22 cellular contexts compared by ENCODE assay signal in genomic region chr6:158993639-158994038, GRCh38. TPM values are rescaled to one million over a fixed set of nuclear protein-coding genes. Genes with fewer than 3 reads are reported as not detected.
DNase-seq lines count a peak whose midpoint lies in the region; ATAC-seq and TF ChIP-seq lines count a peak whose summit lies in the region.
"Had no signal": no experiment of that assay in that cellular context is flagged by ENCODE, and none has a peak within 500 bp of the region (broad histone marks: within the 10 kb centered on the region; RNA-seq: fewer than 3 reads in every experiment).

No MANE protein-coding gene starts in this region.

- dilution Hi-C loops in mammary epithelial cell (cut with HindIII; ENCODE audit: low sequenced_read_pairs) = no loop called here

- WGBS in mammary epithelial cell (ENCODE audit: low coverage, missing lambda C conversion rate) = 95% methylated on average over 3 of the region's 3 CpGs
- whole genome bisulfite sequencing in lower leg skin, 2 donors = 94 to 96% methylated on average over 3 of the region's 3 CpGs

- no peaks in the 10 kb centered on the region for H3K9me3 ChIP-seq in mammary epithelial cell (replicated peaks; ENCODE audit: insufficient read depth, low read length)
- H3K9me3 ChIP-seq: BE2C had no signal

- in situ Hi-C loops in mammary epithelial cell (cut with MboI; ENCODE audit: low sequenced_read_pairs in 2 of 2) = loop anchor here (25.0 kb wide), 2 partner anchors 781 to 806 kb away; no protein-coding TSS in a partner anchor

- no peak overlapping the region for H3K9ac ChIP-seq in mammary epithelial cell (ENCODE audit: insufficient read depth, low read length)
- H3K9ac ChIP-seq: BLaER1 had no signal

- H3K9me3 Mint-ChIP-seq in activated naive CD8-positive, alpha-beta T cell (ENCODE audit: low read depth) = peaks cover 2% of the 10 kb centered on the region
- H3K9me3 Mint-ChIP-seq in activated naive CD8-positive, alpha-beta T cell treated with anti-CD3 and anti-CD28 coated beads for 36 hours = peaks cover 3% of the 10 kb centered on the region
- H3K9me3 Mint-ChIP-seq in central memory CD8-positive, alpha-beta T cell = no peaks in the 10 kb centered on the region
- peaks cover 0 to 2% of the 10 kb centered on the region in 2 donors for H3K9me3 Mint-ChIP-seq in effector memory CD8-positive, alpha-beta T cell
- no peaks in the 10 kb centered on the region for H3K9me3 Mint-ChIP-seq in stimulated activated effector memory CD8-positive, alpha-beta T cell treated with anti-CD3 and anti-CD28 coated beads, Interleukin-12 subunit alpha, Interleukin-12 subunit beta, amount 100 ng/mL, for 72 hours

- BruUV-seq in mammary epithelial cell (replicated peaks; lab: Mats Ljungman, UMichigan) = no TSS peak

- peaks cover 34% of the 10 kb centered on the region for H3K4me1 Mint-ChIP-seq in activated naive CD8-positive, alpha-beta T cell (ENCODE audit: low read depth)
- peaks cover 35% of the 10 kb centered on the region for H3K4me1 Mint-ChIP-seq in activated naive CD8-positive, alpha-beta T cell treated with anti-CD3 and anti-CD28 coated beads for 36 hours
- peaks cover 23% of the 10 kb centered on the region for H3K4me1 Mint-ChIP-seq in central memory CD8-positive, alpha-beta T cell
- H3K4me1 Mint-ChIP-seq in effector memory CD8-positive, alpha-beta T cell (ENCODE audit: low read depth in 2 of 2) = peaks cover 4 to 20% of the 10 kb centered on the region in 2 donors
- H3K4me1 Mint-ChIP-seq in stimulated activated effector memory CD8-positive, alpha-beta T cell treated with anti-CD3 and anti-CD28 coated beads, Interleukin-12 subunit alpha, Interleukin-12 subunit beta, amount 100 ng/mL, for 72 hours = peaks cover 46% of the 10 kb centered on the region

- peaks cover 22% of the 10 kb centered on the region for H3K79me2 ChIP-seq in mammary epithelial cell (ENCODE audit: insufficient read depth, low read length)

- H3K4me3 Mint-ChIP-seq in activated naive CD8-positive, alpha-beta T cell = no peak overlapping the region
- no peak overlapping the region for H3K4me3 Mint-ChIP-seq in activated naive CD8-positive, alpha-beta T cell treated with anti-CD3 and anti-CD28 coated beads for 36 hours
- H3K4me3 Mint-ChIP-seq in central memory CD8-positive, alpha-beta T cell = peak overlapping the region; percentile 57
- peak overlapping the region; percentile 3 to 68 for H3K4me3 Mint-ChIP-seq in effector memory CD8-positive, alpha-beta T cell
- peak overlapping the region; percentile 13 for H3K4me3 Mint-ChIP-seq in stimulated activated effector memory CD8-positive, alpha-beta T cell treated with anti-CD3 and anti-CD28 coated beads, Interleukin-12 subunit alpha, Interleukin-12 subunit beta, amount 100 ng/mL, for 72 hours
- H3K4me3 Mint-ChIP-seq: CD14-positive monocyte; CD4-positive, alpha-beta memory T cell; CD4-positive, CD25-positive, alpha-beta regulatory T cell had no signal

- peak overlapping the region; percentile 46 for H3K27ac Mint-ChIP-seq in activated naive CD8-positive, alpha-beta T cell
- H3K27ac Mint-ChIP-seq in activated naive CD8-positive, alpha-beta T cell treated with anti-CD3 and anti-CD28 coated beads for 36 hours = no peak overlapping the region
- H3K27ac Mint-ChIP-seq in central memory CD8-positive, alpha-beta T cell (ENCODE audit: low read depth) = peak overlapping the region; percentile 75
- peak overlapping the region in 1 of 2 donors; percentile 52 for H3K27ac Mint-ChIP-seq in effector memory CD8-positive, alpha-beta T cell
- peak overlapping the region; percentile 32 for H3K27ac Mint-ChIP-seq in stimulated activated effector memory CD8-positive, alpha-beta T cell treated with anti-CD3 and anti-CD28 coated beads, Interleukin-12 subunit alpha, Interleukin-12 subunit beta, amount 100 ng/mL, for 72 hours
- H3K27ac Mint-ChIP-seq: CD14-positive monocyte; CD4-positive, alpha-beta memory T cell; CD4-positive, CD25-positive, alpha-beta regulatory T cell had no signal

- no peak for DNase-seq in activated naive CD8-positive, alpha-beta T cell treated with anti-CD3 and anti-CD28 coated beads for 36 hours
- no peak for DNase-seq in central memory CD8-positive, alpha-beta T cell (ENCODE audit: low spot score in 2 of 2)
- no peak for DNase-seq in effector memory CD8-positive, alpha-beta T cell
- DNase-seq in stimulated activated effector memory CD8-positive, alpha-beta T cell treated with anti-CD3 and anti-CD28 coated beads, Interleukin-12 subunit alpha, Interleukin-12 subunit beta, amount 100 ng/mL, for 72 hours (ENCODE audit: low spot score in 2 of 2) = peak in 1 of 2 donors; percentile 41
- DNase-seq in mammary epithelial cell (no peak), lower leg skin (ENCODE audit: low spot score in 2 of 2) (no peak)
- DNase-seq: 8988T; ACHN; BE2C; C1 segment of cervical spinal cord; CD4-positive, alpha-beta memory T cell; CD4-positive, CD25-positive, alpha-beta regulatory T cell; CD8-positive, alpha-beta memory T cell; COR-L47; DMS79 treated with DMSO at 0.1 percent for 48 hours; GF-D8 had no signal

- TF ChIP-seq POLR2A in lower leg skin (IDR thresholded peaks at IDR 0.05) = no peak

- no peaks in the 10 kb centered on the region for H3K27me3 ChIP-seq in mammary epithelial cell (ENCODE audit: insufficient read depth, low read length)
- H3K27me3 ChIP-seq: BE2C, BLaER1 had no signal

- no peaks in the 10 kb centered on the region for H3K27me3 Mint-ChIP-seq in activated naive CD8-positive, alpha-beta T cell
- no peaks in the 10 kb centered on the region for H3K27me3 Mint-ChIP-seq in activated naive CD8-positive, alpha-beta T cell treated with anti-CD3 and anti-CD28 coated beads for 36 hours
- no peaks in the 10 kb centered on the region for H3K27me3 Mint-ChIP-seq in central memory CD8-positive, alpha-beta T cell
- no peaks in the 10 kb centered on the region for H3K27me3 Mint-ChIP-seq in effector memory CD8-positive, alpha-beta T cell
- H3K27me3 Mint-ChIP-seq: CD4-positive, alpha-beta memory T cell; CD4-positive, CD25-positive, alpha-beta regulatory T cell; CD8-positive, alpha-beta memory T cell had no signal

- CTCF ChIA-PET in mammary epithelial cell (lab: Charles Lee; ENCODE audit: low non-redundant PET) = no interaction called here

- no peak overlapping the region for H2AFZ ChIP-seq in mammary epithelial cell (ENCODE audit: low read depth, low read length)

- peaks cover 3% of the 10 kb centered on the region for H3K36me3 ChIP-seq in mammary epithelial cell (ENCODE audit: insufficient read depth, low read length)
- H3K36me3 ChIP-seq: BE2C had no signal

- intact Hi-C loops in mammary epithelial cell (cut with micrococcal nuclease) (no loop called here), lower leg skin (cut with DNase I; ENCODE audit: low total_unique reads) (no loop called here)

- peaks cover 4% of the 10 kb centered on the region for H3K36me3 Mint-ChIP-seq in activated naive CD8-positive, alpha-beta T cell
- peaks cover 26% of the 10 kb centered on the region for H3K36me3 Mint-ChIP-seq in activated naive CD8-positive, alpha-beta T cell treated with anti-CD3 and anti-CD28 coated beads for 36 hours
- H3K36me3 Mint-ChIP-seq in central memory CD8-positive, alpha-beta T cell (ENCODE audit: insufficient read depth) = peaks cover 4% of the 10 kb centered on the region
- peaks cover 5% of the 10 kb centered on the region for H3K36me3 Mint-ChIP-seq in effector memory CD8-positive, alpha-beta T cell (ENCODE audit: insufficient read depth)
- peaks cover 21% of the 10 kb centered on the region for H3K36me3 Mint-ChIP-seq in stimulated activated effector memory CD8-positive, alpha-beta T cell treated with anti-CD3 and anti-CD28 coated beads, Interleukin-12 subunit alpha, Interleukin-12 subunit beta, amount 100 ng/mL, for 72 hours

- peaks cover 16% of the 10 kb centered on the region for H3K4me1 ChIP-seq in mammary epithelial cell (ENCODE audit: insufficient read depth, low read length)
- H3K4me1 ChIP-seq: BE2C had no signal

- no peaks in the 10 kb centered on the region for H4K20me1 ChIP-seq in mammary epithelial cell (ENCODE audit: insufficient read depth, low read length)
- H4K20me1 ChIP-seq: BLaER1 had no signal

- ATAC-seq in central memory CD8-positive, alpha-beta T cell (replicated peaks; ENCODE audit: extremely low read depth, poor library complexity, severe bottlenecking) = peak; percentile 76
- ATAC-seq in effector memory CD8-positive, alpha-beta T cell (replicated peaks) = peak; percentile 66
- no peak for ATAC-seq in stimulated activated effector memory CD8-positive, alpha-beta T cell treated with anti-CD3 and anti-CD28 coated beads, Interleukin-12 subunit alpha, Interleukin-12 subunit beta, amount 100 ng/mL, for 72 hours
- ATAC-seq in HG03571 (IDR thresholded peaks at IDR 0.05; ENCODE audit: unreplicated experiment) = no peak

- no peak overlapping the region for H3K27ac ChIP-seq in mammary epithelial cell (ENCODE audit: insufficient read depth, low read depth, low read length)
- H3K27ac ChIP-seq: BLaER1 had no signal

- TF ChIP-seq CTCF in mammary epithelial cell (conservative IDR thresholded peaks at IDR 0.05 in 1 of 2, IDR thresholded peaks at IDR 0.05 in 1 of 2; ENCODE audit: extremely low read depth in 1 of 2, insufficient read depth in 1 of 2, low read depth in 1 of 2, low read length in 2 of 2) (no peak), lower leg skin (IDR thresholded peaks at IDR 0.05) (no peak)

- H3K4me3 ChIP-seq in mammary epithelial cell (replicated peaks in 1 of 3; ENCODE audit: insufficient read depth in 1 of 3, low read depth in 2 of 3, low read length in 3 of 3) (no peak overlapping the region), lower leg skin (ENCODE audit: low read depth, poor library complexity, severe bottlenecking) (no peak overlapping the region)
- H3K4me3 ChIP-seq: BLaER1 had no signal

- H3K4me2 ChIP-seq in mammary epithelial cell (ENCODE audit: insufficient read depth, low read depth, low read length) = no peak overlapping the region
- H3K4me2 ChIP-seq: BLaER1 had no signal

RNA-seq across cellular contexts. Expression of gene RSPH3, which starts 6.4 kb away (rescaled TPM):
- 1 to 10 TPM; 3.3 to 4.0 TPM for total RNA-seq in activated naive CD8-positive, alpha-beta T cell treated with anti-CD3 and anti-CD28 coated beads for 36 hours
- total RNA-seq in mammary epithelial cell = 10 to 100 TPM; 12.2 to 15.6 TPM
- polyA plus RNA-seq in mammary epithelial cell = 2.8 TPM
- 5.1 TPM for polyA minus RNA-seq in mammary epithelial cell
- 10 to 100 TPM in 2 of 4 donors, 1 to 10 TPM in 2; 6.4 to 11.0 (median 9.6) TPM for total RNA-seq in lower leg skin

RNA-seq across cellular contexts. Expression of gene TAGAP, which starts 51.2 kb away (rescaled TPM):
- total RNA-seq in activated naive CD8-positive, alpha-beta T cell treated with anti-CD3 and anti-CD28 coated beads for 36 hours = 100 to 1,000 TPM; 167 to 175 TPM
- total RNA-seq in mammary epithelial cell (under 1 TPM in 1 of 2 donors, not detected in 1; 0.33 TPM), lower leg skin (1 to 10 TPM; 1.1 to 2.7 (median 1.9) TPM)
- polyA plus RNA-seq in mammary epithelial cell = 0.11 TPM
- 1.6 TPM for polyA minus RNA-seq in mammary epithelial cell
- total RNA-seq: A673 had no signal
- polyA plus RNA-seq: AG04450 had no signal

Comparison
In these comparisons a context has a peak if more than half of its experiments do, and no peak if none do; other contexts are left out.
1. H3K4me3 Mint-ChIP-seq: peak in central memory CD8-positive, alpha-beta T cell (single experiment), effector memory CD8-positive, alpha-beta T cell (2 of 2) and stimulated activated effector memory CD8-positive, alpha-beta T cell treated with anti-CD3 and anti-CD28 coated beads, Interleukin-12 subunit alpha, Interleukin-12 subunit beta, amount 100 ng/mL, for 72 hours (single experiment); none in activated naive CD8-positive, alpha-beta T cell (single experiment) and activated naive CD8-positive, alpha-beta T cell treated with anti-CD3 and anti-CD28 coated beads for 36 hours (single experiment).
2. ATAC-seq: peak in central memory CD8-positive, alpha-beta T cell (single experiment) and effector memory CD8-positive, alpha-beta T cell (single experiment); none in stimulated activated effector memory CD8-positive, alpha-beta T cell treated with anti-CD3 and anti-CD28 coated beads, Interleukin-12 subunit alpha, Interleukin-12 subunit beta, amount 100 ng/mL, for 72 hours (single experiment) and HG03571 (single experiment).
3. RNA of gene TAGAP, which starts 51.2 kb away (total RNA-seq): 167 to 175 TPM in activated naive CD8-positive, alpha-beta T cell treated with anti-CD3 and anti-CD28 coated beads for 36 hours; 1.1 to 2.7 TPM in lower leg skin and 0.33 TPM in mammary epithelial cell; every median in the first group is over 10 times any median in the second.